13 cellular contexts compared by ENCODE assay signal in genomic region chr4:105179539-105180401, GRCh38. TPM values are rescaled to one million over a fixed set of nuclear protein-coding genes. Genes with fewer than 3 reads are reported as not detected.
DNase-seq lines count a peak whose midpoint lies in the region; ATAC-seq and TF ChIP-seq lines count a peak whose summit lies in the region.
"Had no signal": no experiment of that assay in that cellular context is flagged by ENCODE, and none has a peak within 500 bp of the region (broad histone marks: within the 10 kb centered on the region; RNA-seq: fewer than 3 reads in every experiment).

No MANE protein-coding gene starts in this region.

- H3K4me3 ChIP-seq in cardiac muscle cell (no peak overlapping the region), left ventricle myocardium inferior (no peak overlapping the region), upper lobe of right lung (no peak overlapping the region), esophagus squamous epithelium (no peak overlapping the region), breast epithelium (no peak overlapping the region), gastroesophageal sphincter (no peak overlapping the region)

- TF ChIP-seq POLR2A in esophagus squamous epithelium (IDR thresholded peaks at IDR 0.05) (no peak), breast epithelium (IDR thresholded peaks at IDR 0.05) (no peak), gastroesophageal sphincter (IDR thresholded peaks at IDR 0.05) (no peak)

- H3K36me3 ChIP-seq in cardiac muscle cell (no peaks in the 10 kb centered on the region), left ventricle myocardium inferior (no peaks in the 10 kb centered on the region), upper lobe of right lung (no peaks in the 10 kb centered on the region), esophagus squamous epithelium (no peaks in the 10 kb centered on the region), breast epithelium (no peaks in the 10 kb centered on the region), gastroesophageal sphincter (no peaks in the 10 kb centered on the region)

- TF ChIP-seq EP300 in gastroesophageal sphincter (IDR thresholded peaks at IDR 0.05): no peak

- H3K27me3 ChIP-seq in cardiac muscle cell (no peaks in the 10 kb centered on the region), left ventricle myocardium inferior (ENCODE audit: low read depth) (no peaks in the 10 kb centered on the region), upper lobe of right lung (no peaks in the 10 kb centered on the region), esophagus squamous epithelium (no peaks in the 10 kb centered on the region), breast epithelium (no peaks in the 10 kb centered on the region), gastroesophageal sphincter (no peaks in the 10 kb centered on the region)

- no peak for DNase-seq in cardiac muscle cell (ENCODE audit: low read depth in 1 of 2, low spot score in 1 of 2)
- DNase-seq in left ventricle myocardium inferior: no peak
- peak; percentile 12 for DNase-seq in RKO (ENCODE audit: low spot score)
- DNase-seq in left lobe of liver (ENCODE audit: low spot score): no peak
- DNase-seq in upper lobe of right lung: no peak
- DNase-seq in esophagus squamous epithelium (lab: John Stamatoyannopoulos, UW): no peak
- no peak for DNase-seq in breast epithelium (ENCODE audit: low spot score in 2 of 2)
- DNase-seq: activated CD4-positive, alpha-beta T cell treated with anti-CD3 and anti-CD28 coated beads, Interleukin-2, amount 10 ng/mL, durations not matched to agents 7 days and 5 days; activated T-cell treated with anti-CD3 and anti-CD28 coated beads, Interleukin-2, amount 50 U/mL, for 4 hours; head of caudate nucleus; T-helper 9 cell had no signal

- TF ChIP-seq CTCF in cardiac muscle cell (IDR thresholded peaks at IDR 0.05; ENCODE audit: low read depth, low read length) (no peak), left ventricle myocardium inferior (IDR thresholded peaks at IDR 0.05; ENCODE audit: borderline replicate concordance) (no peak), upper lobe of right lung (IDR thresholded peaks at IDR 0.05) (no peak), esophagus squamous epithelium (IDR thresholded peaks at IDR 0.05) (no peak), breast epithelium (IDR thresholded peaks at IDR 0.05) (no peak), gastroesophageal sphincter (IDR thresholded peaks at IDR 0.05) (no peak)

- H3K9me3 ChIP-seq in cardiac muscle cell (ENCODE audit: low read depth) (no peaks in the 10 kb centered on the region), left ventricle myocardium inferior (replicated peaks) (no peaks in the 10 kb centered on the region), upper lobe of right lung (no peaks in the 10 kb centered on the region), esophagus squamous epithelium (no peaks in the 10 kb centered on the region), breast epithelium (no peaks in the 10 kb centered on the region), gastroesophageal sphincter (no peaks in the 10 kb centered on the region)

- H3K27ac ChIP-seq in cardiac muscle cell: peak overlapping the region; percentile 29
- H3K27ac ChIP-seq in left ventricle myocardium inferior (replicated peaks): no peak overlapping the region
- H3K27ac ChIP-seq in upper lobe of right lung: no peak overlapping the region
- no peak overlapping the region for H3K27ac ChIP-seq in esophagus squamous epithelium
- no peak overlapping the region for H3K27ac ChIP-seq in breast epithelium
- H3K27ac ChIP-seq in gastroesophageal sphincter: peak overlapping the region in 1 of 4 donors; percentile 28

- H3K4me1 ChIP-seq in cardiac muscle cell (ENCODE audit: low read depth) (peaks cover 16% of the 10 kb centered on the region), left ventricle myocardium inferior (peaks cover 40% of the 10 kb centered on the region), upper lobe of right lung (no peaks in the 10 kb centered on the region), esophagus squamous epithelium (peaks cover 0 to 20% (median 0%) of the 10 kb centered on the region in 3 donors), breast epithelium (no peaks in the 10 kb centered on the region), gastroesophageal sphincter (peaks cover 4 to 43% (median 6%) of the 10 kb centered on the region in 3 donors)

- intact Hi-C loops in left ventricle myocardium inferior (cut with micrococcal nuclease) (no loop called here), upper lobe of right lung (cut with DNase I) (no loop called here), esophagus squamous epithelium (cut with DNase I) (no loop called here), breast epithelium (cut with DNase I; ENCODE audit: low total_unique reads) (no loop called here)

- ATAC-seq in left lobe of liver (peak; percentile 93), upper lobe of right lung (peak; percentile 27), gastroesophageal sphincter (no peak)
- ATAC-seq: activated T-cell treated with anti-CD3 and anti-CD28 coated beads, Interleukin-2, amount 50 U/mL, for 4 hours; Right ventricle myocardium inferior had no signal

RNA-seq across cellular contexts. Expression of gene TET2, which starts 33.1 kb away (rescaled TPM):
- total RNA-seq in cardiac muscle cell (19.2 and 23.3 TPM in 2 replicates), left ventricle myocardium inferior (11.9 TPM), left lobe of liver (6.3 TPM), upper lobe of right lung (30.0 TPM), esophagus squamous epithelium (10 to 100 TPM; 19.1 to 36.8 (median 30.4) TPM), breast epithelium (10 to 100 TPM; 23.2 to 37.3 (median 29.8) TPM), gastroesophageal sphincter (10 to 100 TPM; 22.5 to 37.7 (median 27.8) TPM)
- 10.5 and 14.4 TPM in 2 replicates for polyA plus RNA-seq in cardiac muscle cell
